8 cellular contexts compared by ENCODE assay signal in the genomic region with DNA sequence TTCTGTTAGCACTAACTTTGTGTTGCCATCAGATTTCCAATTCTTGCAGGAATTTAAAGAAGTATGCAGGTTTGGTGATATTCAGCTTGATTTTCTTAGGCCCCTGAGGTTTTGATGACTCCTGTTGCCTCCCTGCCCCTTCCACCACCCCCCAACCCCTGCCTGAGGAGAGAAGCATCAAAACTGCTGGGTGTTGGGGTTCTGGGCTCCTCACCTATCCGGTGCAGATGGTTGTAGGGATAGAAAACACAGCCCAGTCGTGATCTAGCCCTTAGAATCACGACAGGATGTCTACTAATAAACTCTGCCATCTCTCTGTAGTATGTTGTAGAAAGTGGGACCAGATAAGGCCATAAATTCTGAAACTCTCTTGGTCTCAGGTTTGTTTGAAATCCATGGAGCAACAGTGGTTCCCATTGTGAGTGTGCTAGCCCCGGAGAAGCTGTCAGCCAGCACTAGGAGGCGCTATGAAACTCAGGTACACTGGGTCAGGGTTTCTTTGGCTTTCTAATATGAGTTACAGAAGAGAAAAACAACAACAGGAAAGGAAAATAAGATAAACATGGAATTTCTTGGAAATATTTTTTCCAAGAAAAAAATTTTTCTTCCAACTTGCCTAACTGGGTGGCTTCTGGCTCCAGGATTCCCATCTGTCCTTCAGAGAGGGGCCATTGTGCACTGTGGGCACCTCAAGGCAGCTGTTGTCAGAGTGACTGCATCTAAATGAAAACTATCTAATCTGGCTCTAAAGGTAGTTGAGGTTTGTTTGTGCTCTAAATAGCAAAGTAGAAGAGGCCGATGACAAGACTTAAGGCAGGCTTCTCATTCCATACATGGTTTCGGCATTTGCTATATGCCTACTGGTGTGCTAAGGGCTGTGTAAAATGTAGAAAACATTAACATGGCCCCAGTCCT. TPM values are rescaled to one million over a fixed set of nuclear protein-coding genes. Genes with fewer than 3 reads are reported as not detected.
DNase-seq lines count a peak whose midpoint lies in the region; ATAC-seq and TF ChIP-seq lines count a peak whose summit lies in the region.

No MANE protein-coding gene starts in this region.

- no peaks in the 10 kb centered on the region for H3K4me1 ChIP-seq in IMR-90 (ENCODE audit: control insufficient read depth, insufficient read depth, low read length)
- no peaks in the 10 kb centered on the region for H3K4me1 ChIP-seq in naive thymus-derived CD4-positive, alpha-beta T cell (ENCODE audit: control insufficient read depth in 2 of 2, insufficient read depth in 2 of 2, low read length in 2 of 2)

- H3K4me2 ChIP-seq in IMR-90 (ENCODE audit: low read depth, low read length): no peak overlapping the region

- no peaks in the 10 kb centered on the region for H3K27me3 ChIP-seq in IMR-90 (ENCODE audit: control insufficient read depth, insufficient read depth, low read length)
- H3K27me3 ChIP-seq in naive thymus-derived CD4-positive, alpha-beta T cell (ENCODE audit: control insufficient read depth in 2 of 2, insufficient read depth in 2 of 2, low read length in 2 of 2): no peaks in the 10 kb centered on the region

- H4K91ac ChIP-seq in IMR-90 (ENCODE audit: insufficient read depth, low read depth, low read length): no peak overlapping the region

- no peaks in the 10 kb centered on the region for H3K9me3 ChIP-seq in IMR-90 (ENCODE audit: control insufficient read depth, insufficient read depth, low read length)
- H3K9me3 ChIP-seq in naive thymus-derived CD4-positive, alpha-beta T cell (ENCODE audit: control insufficient read depth in 2 of 3, low read length in 3 of 3): no peaks in the 10 kb centered on the region

- in situ Hi-C loops in IMR-90 (cut with MboI; ENCODE audit: low sequenced_read_pairs): no loop called here

- no peak overlapping the region for H3K4ac ChIP-seq in IMR-90 (ENCODE audit: low read depth, low read length)

- H3K9me3 Mint-ChIP-seq in naive thymus-derived CD4-positive, alpha-beta T cell: no peaks in the 10 kb centered on the region

- H3K4me1 Mint-ChIP-seq in naive thymus-derived CD4-positive, alpha-beta T cell: peaks cover 0 to 4% (median 0%) of the 10 kb centered on the region in 7 donors

- H3K27me3 Mint-ChIP-seq in naive thymus-derived CD4-positive, alpha-beta T cell: no peaks in the 10 kb centered on the region

- H3K23ac ChIP-seq in IMR-90 (ENCODE audit: low read depth, low read length): no peak overlapping the region

- no peak overlapping the region for H4K5ac ChIP-seq in IMR-90 (ENCODE audit: low read depth, low read length)

- H3K36me3 ChIP-seq in IMR-90 (ENCODE audit: control insufficient read depth, insufficient read depth, low read length): peaks cover 44% of the 10 kb centered on the region
- H3K36me3 ChIP-seq in naive thymus-derived CD4-positive, alpha-beta T cell (ENCODE audit: control insufficient read depth in 2 of 3, insufficient read depth in 3 of 3, low read length in 3 of 3): peaks cover 20 to 58% (median 22%) of the 10 kb centered on the region in 3 experiments

- H3K4me3 Mint-ChIP-seq in naive thymus-derived CD4-positive, alpha-beta T cell: no peak overlapping the region

- CTCF ChIA-PET in IMR-90 (lab: Yijun Ruan, JAX): no interaction called here
- CTCF ChIA-PET in naive thymus-derived CD4-positive, alpha-beta T cell (lab: Charles Lee): no interaction called here

- no peak overlapping the region for H3K18ac ChIP-seq in IMR-90 (ENCODE audit: low read depth, low read length)

- no peak overlapping the region for H2AFZ ChIP-seq in IMR-90 (replicated peaks; ENCODE audit: low read length, poor library complexity)

- H3K27ac ChIP-seq in IMR-90 (ENCODE audit: insufficient read depth, low read length): no peak overlapping the region
- no peak overlapping the region for H3K27ac ChIP-seq in naive thymus-derived CD4-positive, alpha-beta T cell (ENCODE audit: low read depth, low read length)

- TF ChIP-seq RAD21 in IMR-90 (IDR thresholded peaks at IDR 0.05; ENCODE audit: low read length): peak; percentile 36

- H3K79me1 ChIP-seq in IMR-90 (ENCODE audit: low read depth in 1 of 2, low read length in 2 of 2): peaks cover 7 to 22% of the 10 kb centered on the region in 2 experiments; a peak in 3 of 4 replicates

- DNase-seq in DMS53 treated with DMSO at 0.1 percent for 48 hours (lab: John Stamatoyannopoulos, UW; ENCODE audit: unreplicated experiment) (peak; percentile 26), IMR-90 (peak; percentile 22), choroid plexus epithelial cell (ENCODE audit: low read depth) (peak; percentile 63), T1000 (lab: John Stamatoyannopoulos, UW) (no peak), COR-L47 (lab: John Stamatoyannopoulos, UW) (no peak)
- no peak for DNase-seq in naive thymus-derived CD4-positive, alpha-beta T cell

- H2BK15ac ChIP-seq in IMR-90 (ENCODE audit: low read depth, low read length): no peak overlapping the region

- no peaks in the 10 kb centered on the region; the same call in 1 of the 2 replicates for H4K20me1 ChIP-seq in IMR-90 (ENCODE audit: insufficient read depth, low read length)

- BruUV-seq in IMR-90 (replicated peaks; lab: Mats Ljungman, UMichigan): no TSS peak

- no peak overlapping the region for H2BK120ac ChIP-seq in IMR-90 (ENCODE audit: low read depth, low read length)

- H2AK9ac ChIP-seq in IMR-90 (replicated peaks; ENCODE audit: low read depth, low read length, poor library complexity): no peak overlapping the region

- TF ChIP-seq CTCF in IMR-90 (conservative IDR thresholded peaks at IDR 0.05; ENCODE audit: low read depth, low read length) (peak; percentile 49), choroid plexus epithelial cell (conservative IDR thresholded peaks at IDR 0.05; ENCODE audit: low read depth, low read length) (peak; percentile 81)

- dilution Hi-C loops in IMR-90 (cut with HindIII; ENCODE audit: low sequenced_read_pairs, unreplicated experiment): no loop called here

- no peaks in the 10 kb centered on the region for H3K9me1 ChIP-seq in IMR-90 (ENCODE audit: insufficient read depth, low read length)

- no peak overlapping the region for H3K9ac ChIP-seq in IMR-90 (ENCODE audit: low read depth, low read length)

- H3K56ac ChIP-seq in IMR-90 (ENCODE audit: extremely low read depth, insufficient read depth, low read length): no peak overlapping the region

- H2BK20ac ChIP-seq in IMR-90 (ENCODE audit: low read depth, low read length): no peak overlapping the region

- intact Hi-C loops in IMR-90 (cut with micrococcal nuclease): no loop called here
- intact Hi-C loops in naive thymus-derived CD4-positive, alpha-beta T cell (cut with micrococcal nuclease): no loop called here

- H3K14ac ChIP-seq in IMR-90 (replicated peaks; ENCODE audit: low read depth, low read length): no peak overlapping the region

- 50% methylated on average over 1 of the region's 7 CpGs; no CpG with 5 or more reads in 1 of the 2 experiments for WGBS in IMR-90 (ENCODE audit: extremely low coverage in 2 of 2, insufficient read length in 1 of 2), 2 experiments

- no peak overlapping the region for H2BK5ac ChIP-seq in IMR-90 (ENCODE audit: low read depth, low read length, poor library complexity, severe bottlenecking)

- H4K8ac ChIP-seq in IMR-90 (ENCODE audit: low read depth in 2 of 2, low read length in 2 of 2): no peak overlapping the region

- H3K27ac Mint-ChIP-seq in naive thymus-derived CD4-positive, alpha-beta T cell: peak overlapping the region in 3 of 9 donors; percentile 21 to 70 (median 26)

- no peak for TF ChIP-seq POLR2A in IMR-90 (IDR thresholded peaks at IDR 0.05; ENCODE audit: low read depth, low read length)

- H3K36me3 Mint-ChIP-seq in naive thymus-derived CD4-positive, alpha-beta T cell: peaks cover 0 to 26% (median 15%) of the 10 kb centered on the region in 5 donors

- H3K4me3 ChIP-seq in IMR-90 (ENCODE audit: insufficient read depth, low read depth, low read length): no peak overlapping the region
- no peak overlapping the region for H3K4me3 ChIP-seq in choroid plexus epithelial cell (ENCODE audit: low read depth, low read length)
- H3K4me3 ChIP-seq in naive thymus-derived CD4-positive, alpha-beta T cell (ENCODE audit: low read length): no peak overlapping the region

- ATAC-seq in IMR-90 (ENCODE audit: low read depth) (peak; percentile 46), HG03097 (IDR thresholded peaks at IDR 0.05; ENCODE audit: low FRiP score, unreplicated experiment) (no peak), GM19455 (IDR thresholded peaks at IDR 0.05; ENCODE audit: unreplicated experiment) (no peak)
- peak; percentile 41 for ATAC-seq in naive thymus-derived CD4-positive, alpha-beta T cell

- POLR2A ChIA-PET in IMR-90 (lab: Charles Lee; ENCODE audit: unreplicated experiment): no interaction called here
- POLR2A ChIA-PET in naive thymus-derived CD4-positive, alpha-beta T cell (lab: Charles Lee): interaction anchor here (0.5 to 1.3 kb wide), 2 partner anchors 9 to 113 kb away, joined by 3 to 4 read pairs; no protein-coding TSS in a partner anchor

- no peak overlapping the region for H2AK5ac ChIP-seq in IMR-90 (ENCODE audit: low read depth, low read length)

TF ChIP-seq in IMR-90, 13 proteins besides CTCF, POLR2A, EP300 and RAD21:
- TF ChIP-seq BHLHE40 (IDR thresholded peaks at IDR 0.05; ENCODE audit: low read depth, low read length) (no peak), SMC3 (IDR thresholded peaks at IDR 0.05; ENCODE audit: low read depth, low read length) (peak; percentile 35; the same call in 1 of the 2 replicates)
TF ChIP-seq in IMR-90: peak in this region for 1.

RNA-seq across cellular contexts. Expression of a gene that starts 8.7 kb away (rescaled TPM):
- 106 and 205 TPM in 2 replicates for total RNA-seq in IMR-90 (2012; rRNA removed)
- polyA plus RNA-seq in IMR-90 (2012; rRNA removed): 295 and 296 TPM in 2 replicates
- polyA plus RNA-seq in IMR-90 (2012; cell fraction: cytosol; rRNA removed): 198 and 487 TPM in 2 replicates
- polyA plus RNA-seq in IMR-90 (2012; cell fraction: nucleus; rRNA removed; ENCODE audit: low replicate concordance): 41.4 and 203 TPM in 2 replicates
- 100 to 1,000 TPM in 4 of 5 experiments, 10 to 100 TPM in 1; 92.1 to 157 (median 111) TPM for total RNA-seq in naive thymus-derived CD4-positive, alpha-beta T cell
- polyA plus RNA-seq in naive thymus-derived CD4-positive, alpha-beta T cell: 100 to 1,000 TPM; 787 to 963 TPM

Comparison
In these comparisons a context has a peak if more than half of its experiments do, and no peak if none do; other contexts are left out.
1. DNase-seq: peak in DMS53 treated with DMSO at 0.1 percent for 48 hours (single experiment), IMR-90 (single experiment) and choroid plexus epithelial cell (single experiment); none in naive thymus-derived CD4-positive, alpha-beta T cell (0 of 9), T1000 (single experiment) and COR-L47 (single experiment).
2. ATAC-seq: peak in IMR-90 (single experiment) and naive thymus-derived CD4-positive, alpha-beta T cell (single experiment); none in HG03097 (single experiment) and GM19455 (single experiment).